ENCODE assay signal across 14 cellular contexts in genomic region chr19:6086081-6086858, GRCh38. TPM values are rescaled to one million over a fixed set of nuclear protein-coding genes. Genes with fewer than 3 reads are reported as not detected.
DNase-seq lines count a peak whose midpoint lies in the region; ATAC-seq and TF ChIP-seq lines count a peak whose summit lies in the region.
"Had no signal": no experiment of that assay in that cellular context is flagged by ENCODE, and none has a peak within 500 bp of the region (broad histone marks: within the 10 kb centered on the region; RNA-seq: fewer than 3 reads in every experiment).

No MANE protein-coding gene starts in this region.

- H2BK120ac ChIP-seq in IMR-90 (ENCODE audit: low read depth, low read length) = 0 out of 2 replicates have a peak overlapping the region, but pooled peaks have one; percentile 24

- no peaks in the 10 kb centered on the region for H3K36me3 ChIP-seq in BLaER1
- no peaks in the 10 kb centered on the region for H3K36me3 ChIP-seq in IMR-90 (ENCODE audit: control insufficient read depth, insufficient read depth, low read length)
- no peaks in the 10 kb centered on the region for H3K36me3 ChIP-seq in mammary epithelial cell (ENCODE audit: insufficient read depth, low read length)
- H3K36me3 ChIP-seq in naive thymus-derived CD4-positive, alpha-beta T cell (ENCODE audit: control insufficient read depth in 2 of 3, insufficient read depth in 3 of 3, low read length in 3 of 3) = no peaks in the 10 kb centered on the region
- H3K36me3 ChIP-seq in SJCRH30 = no peaks in the 10 kb centered on the region
- H3K36me3 ChIP-seq: heart left ventricle had no signal

- BruUV-seq in IMR-90 (replicated peaks; lab: Mats Ljungman, UMichigan) = no TSS peak
- BruUV-seq in mammary epithelial cell (replicated peaks; lab: Mats Ljungman, UMichigan) = no TSS peak

- dilution Hi-C loops in IMR-90 (cut with HindIII; ENCODE audit: low sequenced_read_pairs, unreplicated experiment) = no loop called here
- dilution Hi-C loops in mammary epithelial cell (cut with HindIII; ENCODE audit: low sequenced_read_pairs) = no loop called here

- no peak overlapping the region for H3K4ac ChIP-seq in IMR-90 (ENCODE audit: low read depth, low read length)

- H3K18ac ChIP-seq in IMR-90 (ENCODE audit: low read depth, low read length) = no peak overlapping the region

- no peak overlapping the region for H4K5ac ChIP-seq in IMR-90 (ENCODE audit: low read depth, low read length)

- H3K14ac ChIP-seq in IMR-90 (replicated peaks; ENCODE audit: low read depth, low read length) = peak overlapping the region; percentile 59

- H2AK5ac ChIP-seq in IMR-90 (ENCODE audit: low read depth, low read length) = no peak overlapping the region

- TF ChIP-seq CTCF in IMR-90 (conservative IDR thresholded peaks at IDR 0.05; ENCODE audit: low read depth, low read length) = no peak
- no peak for TF ChIP-seq CTCF in mammary epithelial cell (conservative IDR thresholded peaks at IDR 0.05 in 1 of 2, IDR thresholded peaks at IDR 0.05 in 1 of 2; ENCODE audit: extremely low read depth in 1 of 2, insufficient read depth in 1 of 2, low read depth in 1 of 2, low read length in 2 of 2)

- H3K9me3 Mint-ChIP-seq in naive thymus-derived CD4-positive, alpha-beta T cell = no peaks in the 10 kb centered on the region

- H3K79me2 ChIP-seq in mammary epithelial cell (ENCODE audit: insufficient read depth, low read length) = peaks cover 45% of the 10 kb centered on the region

- H3K27ac ChIP-seq in BLaER1 (no peak overlapping the region), IMR-90 (ENCODE audit: insufficient read depth, low read length) (no peak overlapping the region), mammary epithelial cell (ENCODE audit: insufficient read depth, low read depth, low read length) (peak overlapping the region; percentile 85), SJCRH30 (no peak overlapping the region)
- peak overlapping the region; percentile 62 for H3K27ac ChIP-seq in naive thymus-derived CD4-positive, alpha-beta T cell (ENCODE audit: low read depth, low read length)

- peaks cover 18 to 28% (median 21%) of the 10 kb centered on the region in 7 donors for H3K4me1 Mint-ChIP-seq in naive thymus-derived CD4-positive, alpha-beta T cell

- peaks cover 8 to 35% of the 10 kb centered on the region in 2 experiments; a peak in 3 of 4 replicates for H3K79me1 ChIP-seq in IMR-90 (ENCODE audit: low read depth in 1 of 2, low read length in 2 of 2)

- 60% methylated on average over 4 of the region's 12 CpGs; no CpG with 5 or more reads in 1 of the 2 experiments for WGBS in IMR-90 (ENCODE audit: extremely low coverage in 2 of 2, insufficient read length in 1 of 2), 2 experiments
- 74% methylated on average over 12 of the region's 12 CpGs for WGBS in mammary epithelial cell (ENCODE audit: low coverage, missing lambda C conversion rate)

- DNase-seq in IMR-90 (peak; percentile 71), mammary epithelial cell (peak; percentile 85), islet precursor cell (no peak), SJCRH30 (no peak)
- no peak for DNase-seq in naive thymus-derived CD4-positive, alpha-beta T cell
- DNase-seq: NCI-H2081 treated with DMSO at 0.1 percent for 48 hours had no signal

- H3K56ac ChIP-seq in IMR-90 (ENCODE audit: extremely low read depth, insufficient read depth, low read length) = no peak overlapping the region

- peak overlapping the region; percentile 56; the same call in 1 of the 2 replicates for H3K4me3 ChIP-seq in BLaER1
- H3K4me3 ChIP-seq in IMR-90 (ENCODE audit: insufficient read depth, low read depth, low read length) = no peak overlapping the region
- H3K4me3 ChIP-seq in mammary epithelial cell (replicated peaks in 1 of 3; ENCODE audit: insufficient read depth in 1 of 3, low read depth in 2 of 3, low read length in 3 of 3) = no peak overlapping the region
- peak overlapping the region; percentile 24 for H3K4me3 ChIP-seq in naive thymus-derived CD4-positive, alpha-beta T cell (ENCODE audit: low read length)
- H3K4me3 ChIP-seq in SJCRH30 = no peak overlapping the region

- no peak overlapping the region for H3K23ac ChIP-seq in IMR-90 (ENCODE audit: low read depth, low read length)

- H2BK20ac ChIP-seq in IMR-90 (ENCODE audit: low read depth, low read length) = peak overlapping the region; percentile 29; the same call in 1 of the 2 replicates

- H2AFZ ChIP-seq in IMR-90 (replicated peaks; ENCODE audit: low read length, poor library complexity) = no peak overlapping the region
- no peak overlapping the region for H2AFZ ChIP-seq in mammary epithelial cell (ENCODE audit: low read depth, low read length)

- no peaks in the 10 kb centered on the region for H3K9me3 ChIP-seq in BLaER1
- H3K9me3 ChIP-seq in IMR-90 (ENCODE audit: control insufficient read depth, insufficient read depth, low read length) = no peaks in the 10 kb centered on the region
- H3K9me3 ChIP-seq in mammary epithelial cell (replicated peaks; ENCODE audit: insufficient read depth, low read length) = no peaks in the 10 kb centered on the region
- H3K9me3 ChIP-seq in naive thymus-derived CD4-positive, alpha-beta T cell (ENCODE audit: control insufficient read depth in 2 of 3, low read length in 3 of 3) = no peaks in the 10 kb centered on the region
- H3K9me3 ChIP-seq in SJCRH30 (replicated peaks) = no peaks in the 10 kb centered on the region

- no peak overlapping the region for H2BK15ac ChIP-seq in IMR-90 (ENCODE audit: low read depth, low read length)

- CTCF ChIA-PET in IMR-90 (lab: Yijun Ruan, JAX) (no interaction called here), mammary epithelial cell (lab: Charles Lee; ENCODE audit: low non-redundant PET) (no interaction called here)
- CTCF ChIA-PET in naive thymus-derived CD4-positive, alpha-beta T cell (lab: Charles Lee) = interaction anchor here (0.6 to 1.4 kb wide), 3 partner anchors 12 to 113 kb away, joined by 3 read pairs; no protein-coding TSS in a partner anchor

- peaks cover 43% of the 10 kb centered on the region for H3K4me1 ChIP-seq in BLaER1
- H3K4me1 ChIP-seq in IMR-90 (ENCODE audit: control insufficient read depth, insufficient read depth, low read length) = peaks cover 23% of the 10 kb centered on the region
- H3K4me1 ChIP-seq in mammary epithelial cell (ENCODE audit: insufficient read depth, low read length) = peaks cover 34% of the 10 kb centered on the region
- H3K4me1 ChIP-seq in naive thymus-derived CD4-positive, alpha-beta T cell (ENCODE audit: control insufficient read depth in 2 of 2, insufficient read depth in 2 of 2, low read length in 2 of 2) = peaks cover 10 to 19% of the 10 kb centered on the region in 2 donors
- peaks cover 14% of the 10 kb centered on the region for H3K4me1 ChIP-seq in SJCRH30

- intact Hi-C loops in IMR-90 (cut with micrococcal nuclease) (no loop called here), mammary epithelial cell (cut with micrococcal nuclease) (no loop called here)
- intact Hi-C loops in naive thymus-derived CD4-positive, alpha-beta T cell (cut with micrococcal nuclease) = loop anchor here in 1 of 2 donors (5.0 kb wide), 1 partner anchor 41 kb away; no protein-coding TSS in a partner anchor

- no peak for TF ChIP-seq POLR2A in IMR-90 (IDR thresholded peaks at IDR 0.05; ENCODE audit: low read depth, low read length)

- H3K27ac Mint-ChIP-seq in naive thymus-derived CD4-positive, alpha-beta T cell = peak overlapping the region in 8 of 9 donors; percentile 80 to 94 (median 86)

- H3K27me3 ChIP-seq in BLaER1 = no peaks in the 10 kb centered on the region
- no peaks in the 10 kb centered on the region for H3K27me3 ChIP-seq in IMR-90 (ENCODE audit: control insufficient read depth, insufficient read depth, low read length)
- no peaks in the 10 kb centered on the region for H3K27me3 ChIP-seq in mammary epithelial cell (ENCODE audit: insufficient read depth, low read length)
- H3K27me3 ChIP-seq in naive thymus-derived CD4-positive, alpha-beta T cell (ENCODE audit: control insufficient read depth in 2 of 2, insufficient read depth in 2 of 2, low read length in 2 of 2) = no peaks in the 10 kb centered on the region
- no peaks in the 10 kb centered on the region for H3K27me3 ChIP-seq in SJCRH30
- H3K27me3 ChIP-seq: heart left ventricle had no signal

- H4K8ac ChIP-seq in IMR-90 (ENCODE audit: low read depth in 2 of 2, low read length in 2 of 2) = no peak overlapping the region; a peak in 1 of 4 replicates

- H3K4me2 ChIP-seq in BLaER1 (peak overlapping the region; percentile 95), IMR-90 (ENCODE audit: low read depth, low read length) (no peak overlapping the region; the same call in 1 of the 2 replicates), mammary epithelial cell (ENCODE audit: insufficient read depth, low read depth, low read length) (no peak overlapping the region)

- peak overlapping the region; percentile 1 for H2AK9ac ChIP-seq in IMR-90 (replicated peaks; ENCODE audit: low read depth, low read length, poor library complexity)

- peaks cover 0 to 3% (median 0%) of the 10 kb centered on the region in 5 donors for H3K36me3 Mint-ChIP-seq in naive thymus-derived CD4-positive, alpha-beta T cell

- H4K91ac ChIP-seq in IMR-90 (ENCODE audit: insufficient read depth, low read depth, low read length) = no peak overlapping the region

- H3K9ac ChIP-seq in BLaER1 (peak overlapping the region; percentile 76; the same call in 1 of the 2 replicates), IMR-90 (ENCODE audit: low read depth, low read length) (no peak overlapping the region), mammary epithelial cell (ENCODE audit: insufficient read depth, low read length) (no peak overlapping the region)

- peaks cover 19% of the 10 kb centered on the region; the same call in 1 of the 2 replicates for H3K9me1 ChIP-seq in IMR-90 (ENCODE audit: insufficient read depth, low read length)

- peak overlapping the region; percentile 71 to 96 (median 82) for H3K4me3 Mint-ChIP-seq in naive thymus-derived CD4-positive, alpha-beta T cell

- no peak overlapping the region for H2BK5ac ChIP-seq in IMR-90 (ENCODE audit: low read depth, low read length, poor library complexity, severe bottlenecking)

- ATAC-seq in IMR-90 (ENCODE audit: low read depth) = peak; percentile 12
- ATAC-seq in naive thymus-derived CD4-positive, alpha-beta T cell = no peak
- ATAC-seq in HG02981 (IDR thresholded peaks at IDR 0.05; ENCODE audit: unreplicated experiment) = no peak
- no peak for ATAC-seq in HG02571 (IDR thresholded peaks at IDR 0.05; ENCODE audit: unreplicated experiment)

- H3K27me3 Mint-ChIP-seq in naive thymus-derived CD4-positive, alpha-beta T cell = peaks cover 0 to 2% (median 0%) of the 10 kb centered on the region in 5 donors

- POLR2A ChIA-PET in IMR-90 (lab: Charles Lee; ENCODE audit: unreplicated experiment) = no interaction called here
- POLR2A ChIA-PET in naive thymus-derived CD4-positive, alpha-beta T cell (lab: Charles Lee) = interaction anchor here (1.1 to 1.3 kb wide), 2 partner anchors 9 to 18 kb away, joined by 3 to 4 read pairs; no protein-coding TSS in a partner anchor

- H4K20me1 ChIP-seq in BLaER1 = no peaks in the 10 kb centered on the region
- H4K20me1 ChIP-seq in IMR-90 (ENCODE audit: insufficient read depth, low read length) = no peaks in the 10 kb centered on the region
- no peaks in the 10 kb centered on the region for H4K20me1 ChIP-seq in mammary epithelial cell (ENCODE audit: insufficient read depth, low read length)

- in situ Hi-C loops in IMR-90 (cut with MboI; ENCODE audit: low sequenced_read_pairs) (no loop called here), mammary epithelial cell (cut with MboI; ENCODE audit: low sequenced_read_pairs in 2 of 2) (no loop called here)

- no peak for TF ChIP-seq RAD21 in IMR-90 (IDR thresholded peaks at IDR 0.05; ENCODE audit: low read length)

RNA-seq across cellular contexts. Expression of gene RFX2, which starts 24.0 kb away (rescaled TPM):
- total RNA-seq in IMR-90 (2012; rRNA removed) (2.2 and 2.5 TPM in 2 replicates), mammary epithelial cell (10 to 100 TPM in 1 of 2 donors, 1 to 10 TPM in 1; 6.5 to 15.6 TPM)
- polyA plus RNA-seq in IMR-90 (2012; rRNA removed) (4.9 and 5.6 TPM in 2 replicates), mammary epithelial cell (8.2 TPM)
- polyA plus RNA-seq in IMR-90 (2012; cell fraction: cytosol; rRNA removed) = 3.9 and 6.2 TPM in 2 replicates
- polyA plus RNA-seq in IMR-90 (2012; cell fraction: nucleus; rRNA removed; ENCODE audit: low replicate concordance) = 7.6 and 16.1 TPM in 2 replicates
- polyA minus RNA-seq in mammary epithelial cell = 48.1 TPM
- 10 to 100 TPM in 1 of 5 experiments, 1 to 10 TPM in 4; 4.0 to 18.4 (median 8.4) TPM for total RNA-seq in naive thymus-derived CD4-positive, alpha-beta T cell
- polyA plus RNA-seq in naive thymus-derived CD4-positive, alpha-beta T cell = 1 to 10 TPM; 3.8 to 8.0 TPM
- 5.7 and 6.0 TPM in 2 replicates for total RNA-seq in SJCRH30 (2014; rRNA removed; shearing (Covaris generic))

RNA-seq across cellular contexts. Expression of gene ACSBG2, which starts 49.2 kb away (rescaled TPM):
- not detected in 2 replicates for total RNA-seq in IMR-90 (2012; rRNA removed)
- not detected in 2 replicates for polyA plus RNA-seq in IMR-90 (2012; rRNA removed)
- polyA plus RNA-seq in IMR-90 (2012; cell fraction: cytosol; rRNA removed) = not detected in 2 replicates
- not detected in 2 replicates for polyA plus RNA-seq in IMR-90 (2012; cell fraction: nucleus; rRNA removed; ENCODE audit: low replicate concordance)
- not detected for total RNA-seq in mammary epithelial cell
- not detected for polyA plus RNA-seq in mammary epithelial cell
- not detected for polyA minus RNA-seq in mammary epithelial cell
- not detected for total RNA-seq in naive thymus-derived CD4-positive, alpha-beta T cell
- not detected for polyA plus RNA-seq in naive thymus-derived CD4-positive, alpha-beta T cell
- total RNA-seq in SJCRH30 (2014; rRNA removed; shearing (Covaris generic)) = not detected in 2 replicates
- total RNA-seq: G401; heart left ventricle; pulmonary artery endothelial cell; T-helper 2 cell treated with Interferon-gamma antibody and Interleukin-4, amounts not matched to agents 100 ng/mL and 5 ng/mL, for 36 hours had no signal
- polyA plus RNA-seq: adipose tissue, heart left ventricle had no signal

Comparison
In these comparisons a context has a peak if more than half of its experiments do, and no peak if none do; other contexts are left out.
1. H3K27ac ChIP-seq: peak in mammary epithelial cell (single experiment) and naive thymus-derived CD4-positive, alpha-beta T cell (single experiment); none in BLaER1 (single experiment), IMR-90 (single experiment) and SJCRH30 (single experiment).
2. H3K4me3 ChIP-seq: peak in BLaER1 (single experiment) and naive thymus-derived CD4-positive, alpha-beta T cell (single experiment); none in IMR-90 (single experiment), mammary epithelial cell (0 of 3) and SJCRH30 (single experiment).
3. DNase-seq: peak in IMR-90 (single experiment) and mammary epithelial cell (single experiment); none in naive thymus-derived CD4-positive, alpha-beta T cell (0 of 9), islet precursor cell (single experiment) and SJCRH30 (0 of 2).